Comparison of ENCODE assay signal across 23 cellular contexts in the genomic region with DNA sequence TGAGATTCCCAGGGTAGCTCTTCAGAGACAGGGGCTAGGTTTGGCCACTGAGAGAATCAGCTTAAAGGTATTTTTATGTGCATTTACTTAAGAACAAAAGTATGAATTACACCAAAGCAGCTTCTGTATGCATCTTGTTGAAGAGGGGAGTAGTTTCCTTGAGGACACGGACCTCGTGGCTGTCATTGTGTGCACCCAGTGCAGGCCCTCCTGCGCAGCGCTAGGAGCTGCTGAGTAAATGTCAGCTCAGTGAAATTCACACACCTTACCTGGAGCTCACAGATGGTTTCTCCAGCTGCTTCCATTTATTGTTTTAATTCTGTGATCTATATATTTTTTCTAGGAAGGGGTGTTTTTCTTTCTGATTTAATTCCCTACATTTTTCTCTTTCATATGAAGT. TPM values are rescaled to one million over a fixed set of nuclear protein-coding genes. Genes with fewer than 3 reads are reported as not detected.
A peak's percentile ranks its signal among the peaks of the same experiment; 100 is the strongest.
DNase-seq lines count a peak whose midpoint lies in the region; ATAC-seq and TF ChIP-seq lines count a peak whose summit lies in the region.
"Had no signal": no experiment of that assay in that cellular context is flagged by ENCODE, and none has a peak within 500 bp of the region (broad histone marks: within the 10 kb centered on the region; RNA-seq: fewer than 3 reads in every experiment).

No MANE protein-coding gene starts in this region.

- peaks cover 6 to 15% of the 10 kb centered on the region in 2 donors for H3K36me3 ChIP-seq in thyroid gland

- H3K4me3 Mint-ChIP-seq in endothelial cell (ENCODE audit: unreplicated experiment), result peak overlapping the region; percentile 27
- H3K4me3 Mint-ChIP-seq: activated CD4-positive, alpha-beta T cell treated with anti-CD3 and anti-CD28 coated beads, Interleukin-2, amount 10 ng/mL, durations not matched to agents 24 days and 14 days; naive thymus-derived CD8-positive, alpha-beta T cell had no signal

- intact Hi-C loops in thyroid gland (cut with DNase I), result no loop called here

- DNase-seq in DMS153 (lab: John Stamatoyannopoulos, UW) (peak; percentile 19), DMS153 treated with DMSO at 0.1 percent for 48 hours (lab: John Stamatoyannopoulos, UW; ENCODE audit: unreplicated experiment) (no peak), endothelial cell (ENCODE audit: low spot score) (no peak), thyroid gland (no peak), NOMO-1 treated with DMSO at 0.1 percent for 48 hours (lab: John Stamatoyannopoulos, UW; ENCODE audit: unreplicated experiment) (no peak), NCI-H2227 (lab: John Stamatoyannopoulos, UW; ENCODE audit: unreplicated experiment) (no peak)
- DNase-seq: activated CD4-positive, alpha-beta T cell treated with anti-CD3 and anti-CD28 coated beads, Interleukin-2, amount 10 ng/mL, durations not matched to agents 24 days and 14 days; anterior cingulate cortex; esophagus squamous epithelium; foreskin keratinocyte; GDM1; Kasumi-1; kidney; MV-4-11; naive thymus-derived CD8-positive, alpha-beta T cell; NCI-H526 treated with DMSO at 0.1 percent for 48 hours; stimulated activated CD4-positive, alpha-beta T cell treated with anti-CD3 and anti-CD28 coated beads, Interleukin-4, amount 100 ng/mL, for 1 hour; transverse colon had no signal

- H3K27me3 Mint-ChIP-seq in endothelial cell (ENCODE audit: unreplicated experiment), result peaks cover 6% of the 10 kb centered on the region
- H3K27me3 Mint-ChIP-seq: activated CD4-positive, alpha-beta T cell treated with anti-CD3 and anti-CD28 coated beads, Interleukin-2, amount 10 ng/mL, durations not matched to agents 24 days and 14 days; naive thymus-derived CD8-positive, alpha-beta T cell had no signal

- TF ChIP-seq POLR2A in thyroid gland (IDR thresholded peaks at IDR 0.05), result no peak

- ATAC-seq in HG03045 (IDR thresholded peaks at IDR 0.05; ENCODE audit: unreplicated experiment), result no peak
- ATAC-seq: activated naive CD4-positive, alpha-beta T cell treated with anti-CD3 and anti-CD28 coated beads, Interleukin-2, amount 50 U/mL, for 72 hours; foreskin keratinocyte; HCT116; naive thymus-derived CD8-positive, alpha-beta T cell had no signal

- H3K9me3 ChIP-seq in thyroid gland, result no peaks in the 10 kb centered on the region
- H3K9me3 ChIP-seq: esophagus squamous epithelium, transverse colon had no signal

- H3K27me3 ChIP-seq in thyroid gland, result no peaks in the 10 kb centered on the region
- H3K27me3 ChIP-seq: esophagus squamous epithelium, foreskin keratinocyte, transverse colon had no signal

- H3K36me3 Mint-ChIP-seq in endothelial cell (ENCODE audit: low read depth, unreplicated experiment), result peaks cover 18% of the 10 kb centered on the region
- H3K36me3 Mint-ChIP-seq: activated naive CD4-positive, alpha-beta T cell treated with anti-CD3 and anti-CD28 coated beads, Interleukin-2, amount 50 U/mL, for 72 hours had no signal

- no peaks in the 10 kb centered on the region for H3K4me1 Mint-ChIP-seq in endothelial cell (ENCODE audit: unreplicated experiment)
- H3K4me1 Mint-ChIP-seq: activated CD4-positive, alpha-beta T cell treated with anti-CD3 and anti-CD28 coated beads, Interleukin-2, amount 10 ng/mL, durations not matched to agents 24 days and 14 days had no signal

- TF ChIP-seq CTCF in endothelial cell (IDR thresholded peaks at IDR 0.05; ENCODE audit: unreplicated experiment) (no peak), thyroid gland (IDR thresholded peaks at IDR 0.05) (no peak)

- H3K9me3 Mint-ChIP-seq in endothelial cell (ENCODE audit: unreplicated experiment), result no peaks in the 10 kb centered on the region
- H3K9me3 Mint-ChIP-seq: activated CD4-positive, alpha-beta T cell treated with anti-CD3 and anti-CD28 coated beads, Interleukin-2, amount 10 ng/mL, durations not matched to agents 24 days and 14 days; activated naive CD4-positive, alpha-beta T cell treated with anti-CD3 and anti-CD28 coated beads, Interleukin-2, amount 50 U/mL, for 72 hours; naive thymus-derived CD8-positive, alpha-beta T cell had no signal

- no peak overlapping the region for H3K4me3 ChIP-seq in thyroid gland (replicated peaks in 1 of 3)
- H3K4me3 ChIP-seq: esophagus squamous epithelium, transverse colon had no signal

- WGBS in thyroid gland, 2 donors, result 88 to 92% methylated on average over 4 of the region's 4 CpGs

- no peak overlapping the region for H3K27ac Mint-ChIP-seq in endothelial cell (ENCODE audit: unreplicated experiment)
- H3K27ac Mint-ChIP-seq: activated CD4-positive, alpha-beta T cell treated with anti-CD3 and anti-CD28 coated beads, Interleukin-2, amount 10 ng/mL, durations not matched to agents 24 days and 14 days had no signal

- H3K27ac ChIP-seq in angular gyrus (ENCODE audit: low read depth, low read length) (peak overlapping the region; percentile 22), thyroid gland (peak overlapping the region in 2 of 3 donors; percentile 71 to 85)
- H3K27ac ChIP-seq: 22Rv1, esophagus squamous epithelium, foreskin keratinocyte, transverse colon had no signal

- peaks cover 8 to 9% of the 10 kb centered on the region in 2 donors for H3K4me1 ChIP-seq in thyroid gland
- H3K4me1 ChIP-seq: esophagus squamous epithelium, foreskin keratinocyte, transverse colon had no signal

RNA-seq across cellular contexts. Expression of a gene that starts 54.5 kb away (rescaled TPM):
- total RNA-seq in endothelial cell (ENCODE audit: unreplicated experiment), result 105 TPM
- 100 to 1,000 TPM in 2 of 4 donors, 10 to 100 TPM in 2; 93.0 to 198 (median 108) TPM for total RNA-seq in thyroid gland

RNA-seq across cellular contexts. Expression of a gene that starts 56.4 kb away (rescaled TPM):
- total RNA-seq in endothelial cell (ENCODE audit: unreplicated experiment) (35.9 TPM), thyroid gland (10 to 100 TPM; 26.1 to 51.6 (median 40.0) TPM)
